In genomic region chr2:109545828-109546713, GRCh38 we compare ENCODE assay signal across 8 cellular contexts.
DNase-seq lines count a peak whose midpoint lies in the region; ATAC-seq and TF ChIP-seq lines count a peak whose summit lies in the region.

No MANE protein-coding gene starts in this region.

- no peaks in the 10 kb centered on the region for H3K4me1 Mint-ChIP-seq in activated T-helper 1 cell treated with anti-CD3 and anti-CD28 coated beads, Interleukin-12 subunit alpha, Interleukin-12 subunit beta, Interleukin-2, Interleukin-4 antibody, amounts not matched to agents 30 ng/mL and 10 ng/mL and 1 ng/mL, durations not matched to agents 14 hours and 24 hours and 36 hours (ENCODE audit: low read depth)

- no peak overlapping the region for H3K4me3 Mint-ChIP-seq in activated T-helper 1 cell treated with anti-CD3 and anti-CD28 coated beads, Interleukin-12 subunit alpha, Interleukin-12 subunit beta, Interleukin-2, Interleukin-4 antibody, amounts not matched to agents 30 ng/mL and 10 ng/mL and 1 ng/mL, durations not matched to agents 14 hours and 24 hours and 36 hours

- no peak for TF ChIP-seq POLR2A in tibial nerve (IDR thresholded peaks at IDR 0.05)

- H3K9me3 Mint-ChIP-seq in activated T-helper 1 cell treated with anti-CD3 and anti-CD28 coated beads, Interleukin-12 subunit alpha, Interleukin-12 subunit beta, Interleukin-2, Interleukin-4 antibody, amounts not matched to agents 30 ng/mL and 10 ng/mL and 1 ng/mL, durations not matched to agents 14 hours and 24 hours and 36 hours = no peaks in the 10 kb centered on the region

- no peak overlapping the region for H3K27ac Mint-ChIP-seq in activated T-helper 1 cell treated with anti-CD3 and anti-CD28 coated beads, Interleukin-12 subunit alpha, Interleukin-12 subunit beta, Interleukin-2, Interleukin-4 antibody, amounts not matched to agents 30 ng/mL and 10 ng/mL and 1 ng/mL, durations not matched to agents 14 hours and 24 hours and 36 hours

- H3K4me3 ChIP-seq in tibial nerve = no peak overlapping the region

- DNase-seq in AML-193 (lab: John Stamatoyannopoulos, UW) (peak; percentile 33 to 35), RKO (ENCODE audit: low spot score) (peak; percentile 39), fibroblast of the conjunctiva (ENCODE audit: low read depth) (peak; percentile 43), nucleus accumbens (lab: John Stamatoyannopoulos, UW) (peak in 49 of 56 donors; percentile 3 to 82 (median 41)), tibial nerve (ENCODE audit: low spot score in 2 of 2) (peak; percentile 51 to 80)
- peak; percentile 16 for DNase-seq in activated T-helper 1 cell treated with anti-CD3 and anti-CD28 coated beads, Interleukin-12 subunit alpha, Interleukin-12 subunit beta, Interleukin-2, Interleukin-4 antibody, amounts not matched to agents 30 ng/mL and 10 ng/mL and 1 ng/mL, durations not matched to agents 14 hours and 24 hours and 36 hours (ENCODE audit: low spot score)

- TF ChIP-seq EP300 in tibial nerve (IDR thresholded peaks at IDR 0.05) = no peak

- peaks cover 5% of the 10 kb centered on the region for H3K27me3 Mint-ChIP-seq in activated T-helper 1 cell treated with anti-CD3 and anti-CD28 coated beads, Interleukin-12 subunit alpha, Interleukin-12 subunit beta, Interleukin-2, Interleukin-4 antibody, amounts not matched to agents 30 ng/mL and 10 ng/mL and 1 ng/mL, durations not matched to agents 14 hours and 24 hours and 36 hours (ENCODE audit: insufficient read depth)

- peaks cover 0 to 18% (median 0%) of the 10 kb centered on the region in 3 donors for H3K36me3 ChIP-seq in tibial nerve

- no peaks in the 10 kb centered on the region for H3K36me3 Mint-ChIP-seq in activated T-helper 1 cell treated with anti-CD3 and anti-CD28 coated beads, Interleukin-12 subunit alpha, Interleukin-12 subunit beta, Interleukin-2, Interleukin-4 antibody, amounts not matched to agents 30 ng/mL and 10 ng/mL and 1 ng/mL, durations not matched to agents 14 hours and 24 hours and 36 hours (ENCODE audit: low read depth)

- H3K27ac ChIP-seq in tibial nerve = peak overlapping the region in 1 of 4 donors; percentile 58

- peaks cover 0 to 34% (median 0%) of the 10 kb centered on the region in 4 donors for H3K4me1 ChIP-seq in tibial nerve

- 29 to 34% methylated on average over 10 of the region's 10 CpGs for WGBS in tibial nerve, 2 donors

- ATAC-seq in GM18907 (IDR thresholded peaks at IDR 0.05; ENCODE audit: unreplicated experiment) (peak; percentile 90), HG03571 (IDR thresholded peaks at IDR 0.05; ENCODE audit: unreplicated experiment) (peak; percentile 59)

- TF ChIP-seq CTCF in tibial nerve (IDR thresholded peaks at IDR 0.05) = peak; percentile 82 to 94 (median 85)

- no peaks in the 10 kb centered on the region for H3K9me3 ChIP-seq in tibial nerve

- intact Hi-C loops in activated T-helper 1 cell treated with anti-CD3 and anti-CD28 coated beads, Interleukin-12 subunit alpha, Interleukin-12 subunit beta, Interleukin-2, Interleukin-4 antibody, amounts not matched to agents 30 ng/mL and 10 ng/mL and 1 ng/mL, durations not matched to agents 14 hours and 24 hours and 36 hours (cut with micrococcal nuclease) = loop anchor here (1.0 to 5.0 kb wide), 2 partner anchors 116 to 190 kb away; no protein-coding TSS in a partner anchor

- H3K27me3 ChIP-seq in tibial nerve = no peaks in the 10 kb centered on the region
